9 cellular contexts compared by ENCODE assay signal in genomic region chr1:211610779-211611556, GRCh38. TPM values are rescaled to one million over a fixed set of nuclear protein-coding genes. Genes with fewer than 3 reads are reported as not detected.
DNase-seq lines count a peak whose midpoint lies in the region; ATAC-seq and TF ChIP-seq lines count a peak whose summit lies in the region.
"Had no signal": no experiment of that assay in that cellular context is flagged by ENCODE, and none has a peak within 500 bp of the region (broad histone marks: within the 10 kb centered on the region; RNA-seq: fewer than 3 reads in every experiment).

No MANE protein-coding gene starts in this region.

- H3K36me3 ChIP-seq in left ventricle myocardium inferior = no peaks in the 10 kb centered on the region
- H3K36me3 ChIP-seq: neural progenitor cell had no signal

- H3K27me3 ChIP-seq in left ventricle myocardium inferior (ENCODE audit: low read depth) = no peaks in the 10 kb centered on the region
- H3K27me3 ChIP-seq: neural progenitor cell had no signal

- no peak for TF ChIP-seq POLR2A in GM18505 (IDR thresholded peaks at IDR 0.05; ENCODE audit: borderline replicate concordance, extremely low read depth, insufficient read depth, insufficient read length)

- no peaks in the 10 kb centered on the region for H3K9me3 ChIP-seq in left ventricle myocardium inferior (replicated peaks)

- peaks cover 32% of the 10 kb centered on the region for H3K4me1 ChIP-seq in left ventricle myocardium inferior

- ATAC-seq in GM18505 (IDR thresholded peaks at IDR 0.05; ENCODE audit: unreplicated experiment) = no peak
- ATAC-seq: T-cell had no signal

- no peak for TF ChIP-seq CTCF in left ventricle myocardium inferior (IDR thresholded peaks at IDR 0.05; ENCODE audit: borderline replicate concordance)

- no peak overlapping the region for H3K4me3 ChIP-seq in left ventricle myocardium inferior
- H3K4me3 ChIP-seq: neural progenitor cell had no signal

- DNase-seq in M059J (ENCODE audit: low read depth) (peak; percentile 28), left ventricle myocardium inferior (peak; percentile 30), superior temporal gyrus (ENCODE audit: extremely low spot score) (peak; percentile 66), T-helper 1 cell (no peak)
- DNase-seq in stimulated activated naive CD4-positive, alpha-beta T cell (lab: John Stamatoyannopoulos, UW) = no peak
- DNase-seq: T-cell had no signal

- H3K27ac ChIP-seq in angular gyrus (ENCODE audit: low read depth, low read length) (peak overlapping the region; percentile 32), left ventricle myocardium inferior (replicated peaks) (peak overlapping the region; percentile 82)
- H3K27ac ChIP-seq: neural progenitor cell had no signal

- intact Hi-C loops in left ventricle myocardium inferior (cut with micrococcal nuclease) = no loop called here

RNA-seq across cellular contexts. Expression of gene SLC30A1, which starts 32.0 kb away (rescaled TPM):
- total RNA-seq in M059J (2014; rRNA removed; shearing (Covaris generic)) = 8.2 and 16.1 TPM in 2 replicates
- total RNA-seq in left ventricle myocardium inferior = 11.5 TPM

Comparison
In these comparisons a context has a peak if more than half of its experiments do, and no peak if none do; other contexts are left out.
1. DNase-seq: peak in M059J (single experiment), left ventricle myocardium inferior (single experiment) and superior temporal gyrus (single experiment); none in stimulated activated naive CD4-positive, alpha-beta T cell (0 of 6) and T-helper 1 cell (0 of 5).